In genomic region chr3:113946831-113947230, GRCh38 we compare ENCODE assay signal across 8 cellular contexts. TPM values are rescaled to one million over a fixed set of nuclear protein-coding genes. Genes with fewer than 3 reads are reported as not detected.
DNase-seq lines count a peak whose midpoint lies in the region; ATAC-seq and TF ChIP-seq lines count a peak whose summit lies in the region.

No MANE protein-coding gene starts in this region.

- peaks cover 20% of the 10 kb centered on the region for H3K4me1 Mint-ChIP-seq in stimulated activated naive CD8-positive, alpha-beta T cell treated with anti-CD3 and anti-CD28 coated beads, Interleukin-15, Interleukin-2, amounts not matched to agents 100 ng/mL and 50 ng/mL, for 24 hours (ENCODE audit: low read depth)
- H3K4me1 Mint-ChIP-seq in MCF 10A (ENCODE audit: insufficient read depth, unreplicated experiment), result peaks cover 13% of the 10 kb centered on the region

- H3K27me3 ChIP-seq in mononuclear cell (ENCODE audit: insufficient read depth, low read length) (peaks cover 8% of the 10 kb centered on the region), BE2C (peaks cover 91% of the 10 kb centered on the region)

- CTCF ChIA-PET in MCF 10A (lab: Yijun Ruan, JAX), result no interaction called here

- peaks cover 47% of the 10 kb centered on the region for H3K27me3 Mint-ChIP-seq in stimulated activated naive CD8-positive, alpha-beta T cell treated with anti-CD3 and anti-CD28 coated beads, Interleukin-15, Interleukin-2, amounts not matched to agents 100 ng/mL and 50 ng/mL, for 24 hours
- H3K27me3 Mint-ChIP-seq in MCF 10A (ENCODE audit: insufficient read depth, unreplicated experiment), result no peaks in the 10 kb centered on the region

- H3K27ac Mint-ChIP-seq in stimulated activated naive CD8-positive, alpha-beta T cell treated with anti-CD3 and anti-CD28 coated beads, Interleukin-15, Interleukin-2, amounts not matched to agents 100 ng/mL and 50 ng/mL, for 24 hours, result peak overlapping the region; percentile 74
- H3K27ac Mint-ChIP-seq in MCF 10A (ENCODE audit: low read depth, unreplicated experiment), result no peak overlapping the region

- H3K9me3 Mint-ChIP-seq in stimulated activated naive CD8-positive, alpha-beta T cell treated with anti-CD3 and anti-CD28 coated beads, Interleukin-15, Interleukin-2, amounts not matched to agents 100 ng/mL and 50 ng/mL, for 24 hours, result no peaks in the 10 kb centered on the region
- no peaks in the 10 kb centered on the region for H3K9me3 Mint-ChIP-seq in MCF 10A (ENCODE audit: unreplicated experiment)

- peak overlapping the region; percentile 77 for H3K4me3 Mint-ChIP-seq in stimulated activated naive CD8-positive, alpha-beta T cell treated with anti-CD3 and anti-CD28 coated beads, Interleukin-15, Interleukin-2, amounts not matched to agents 100 ng/mL and 50 ng/mL, for 24 hours
- peak overlapping the region; percentile 79 for H3K4me3 Mint-ChIP-seq in MCF 10A (ENCODE audit: unreplicated experiment)

- no peaks in the 10 kb centered on the region for H3K9me3 ChIP-seq in mononuclear cell (ENCODE audit: low read depth, low read length)
- no peaks in the 10 kb centered on the region for H3K9me3 ChIP-seq in BE2C

- TSS peak; percentile 53 for BruUV-seq in MCF 10A (replicated peaks; lab: Mats Ljungman, UMichigan)

- H3K4me3 ChIP-seq in mononuclear cell (ENCODE audit: low read length) (peak overlapping the region; percentile 58), BE2C (ENCODE audit: low read depth, low read length) (no peak overlapping the region)

- POLR2A ChIA-PET in MCF 10A (lab: Yijun Ruan, JAX), result interaction anchor here (1.0 kb wide), 1 partner anchor 55 kb away, joined by 3 read pairs; no protein-coding TSS in a partner anchor

- H3K36me3 ChIP-seq in BE2C, result no peaks in the 10 kb centered on the region

- H3K4me1 ChIP-seq in mononuclear cell (ENCODE audit: insufficient read depth, low read length) (peaks cover 10% of the 10 kb centered on the region), BE2C (no peaks in the 10 kb centered on the region)

- no peak for DNase-seq in stimulated activated naive CD8-positive, alpha-beta T cell treated with anti-CD3 and anti-CD28 coated beads, Interleukin-15, Interleukin-2, amounts not matched to agents 100 U/mL and 50 U/mL, for 24 hours
- DNase-seq in MCF 10A (ENCODE audit: unreplicated experiment) (no peak), BE2C (no peak), HPDE6-E6E7 (ENCODE audit: extremely low spot score) (no peak)

- H3K36me3 Mint-ChIP-seq in stimulated activated naive CD8-positive, alpha-beta T cell treated with anti-CD3 and anti-CD28 coated beads, Interleukin-15, Interleukin-2, amounts not matched to agents 100 ng/mL and 50 ng/mL, for 24 hours (ENCODE audit: low read depth), result no peaks in the 10 kb centered on the region
- H3K36me3 Mint-ChIP-seq in MCF 10A (ENCODE audit: insufficient read depth, unreplicated experiment), result no peaks in the 10 kb centered on the region

- intact Hi-C loops in MCF 10A (cut with micrococcal nuclease), result loop anchor here (1.0 to 10.0 kb wide), 2 partner anchors 109 to 198 kb away; partner anchors contain the start of genes CCDC191 and QTRT2

- no peak for TF ChIP-seq CTCF in MCF 10A (IDR thresholded peaks at IDR 0.05; ENCODE audit: unreplicated experiment)
- TF ChIP-seq CTCF in BE2C (IDR thresholded peaks at IDR 0.05; ENCODE audit: low read depth, low read length), result no peak

- no peak for ATAC-seq in stimulated activated naive CD8-positive, alpha-beta T cell treated with anti-CD3 and anti-CD28 coated beads, Interleukin-15, Interleukin-2, amounts not matched to agents 100 U/mL and 50 U/mL, for 24 hours
- no peak for ATAC-seq in GM19351 (IDR thresholded peaks at IDR 0.05; ENCODE audit: unreplicated experiment)
- ATAC-seq in GM18907 (IDR thresholded peaks at IDR 0.05; ENCODE audit: unreplicated experiment), result no peak

RNA-seq across cellular contexts. Expression of gene ZDHHC23, which starts 1.0 kb away (rescaled TPM):
- total RNA-seq in MCF 10A (2022) (7.4 TPM in 2 replicates), mononuclear cell (6.8 TPM)
- polyA plus RNA-seq in BE2C (2012; ENCODE audit: insufficient read depth, insufficient read length, low read depth), result not detected
